Comparison of ENCODE assay signal across 9 cellular contexts in genomic region chr19:38317104-38317612, GRCh38. TPM values are rescaled to one million over a fixed set of nuclear protein-coding genes. Genes with fewer than 3 reads are reported as not detected.
DNase-seq lines count a peak whose midpoint lies in the region; ATAC-seq and TF ChIP-seq lines count a peak whose summit lies in the region.
"Had no signal": no experiment of that assay in that cellular context is flagged by ENCODE, and none has a peak within 500 bp of the region (broad histone marks: within the 10 kb centered on the region; RNA-seq: fewer than 3 reads in every experiment).

No MANE protein-coding gene starts in this region.

- H3K9me2 ChIP-seq in MM.1S (replicated peaks; ENCODE audit: insufficient read depth, low read length), result no peaks in the 10 kb centered on the region

- H3K4me3 Mint-ChIP-seq in WTC11, result peak overlapping the region; percentile 70; the same call in 1 of the 2 replicates
- H3K4me3 Mint-ChIP-seq in type B pancreatic cell, result peak overlapping the region; percentile 29

- no peaks in the 10 kb centered on the region for H3K36me3 ChIP-seq in esophagus squamous epithelium
- H3K36me3 ChIP-seq in MM.1S (replicated peaks; ENCODE audit: insufficient read depth, low read length), result no peaks in the 10 kb centered on the region
- no peaks in the 10 kb centered on the region for H3K36me3 ChIP-seq in H7 (replicated peaks; ENCODE audit: control insufficient read depth, insufficient read depth, low read length)

- TF ChIP-seq CTCF in WTC11 (IDR thresholded peaks at IDR 0.05), result no peak
- no peak for TF ChIP-seq CTCF in esophagus squamous epithelium (IDR thresholded peaks at IDR 0.05)
- no peak for TF ChIP-seq CTCF in type B pancreatic cell (conservative IDR thresholded peaks at IDR 0.05)
- no peak for TF ChIP-seq CTCF in MM.1S (IDR thresholded peaks at IDR 0.05; ENCODE audit: low read length)

- intact Hi-C loops in esophagus squamous epithelium (cut with DNase I), result no loop called here

- peak overlapping the region; percentile 70 to 93 (median 90) for H3K27ac ChIP-seq in esophagus squamous epithelium
- H3K27ac ChIP-seq in MM.1S (ENCODE audit: low read length), result no peak overlapping the region

- H3K27me3 ChIP-seq in esophagus squamous epithelium (no peaks in the 10 kb centered on the region), MM.1S (replicated peaks; ENCODE audit: insufficient read depth, low read length) (peaks cover 36% of the 10 kb centered on the region), H7 (ENCODE audit: control insufficient read depth, insufficient read depth, low read length) (peaks cover 39% of the 10 kb centered on the region)

- H3K27me3 Mint-ChIP-seq in WTC11 (ENCODE audit: low read depth), result peaks cover 54% of the 10 kb centered on the region
- H3K27me3 Mint-ChIP-seq in type B pancreatic cell, result peaks cover 50% of the 10 kb centered on the region

- H3K4me1 ChIP-seq in esophagus squamous epithelium (peaks cover 34 to 82% (median 38%) of the 10 kb centered on the region in 3 donors), MM.1S (ENCODE audit: low read length) (no peaks in the 10 kb centered on the region)

- H3K4me3 ChIP-seq in esophagus squamous epithelium (peak overlapping the region in 2 of 4 donors; percentile 15 to 75), MM.1S (ENCODE audit: low read length) (no peak overlapping the region), H7 (ENCODE audit: insufficient read depth, low read depth, low read length) (no peak overlapping the region)

- H3K4me1 Mint-ChIP-seq in WTC11 (peaks cover 32% of the 10 kb centered on the region), type B pancreatic cell (ENCODE audit: unreplicated experiment) (peaks cover 3% of the 10 kb centered on the region)

- WGBS in esophagus squamous epithelium, 2 donors, result 49 to 71% methylated on average over 11 of the region's 11 CpGs

- no peak for TF ChIP-seq POLR2A in esophagus squamous epithelium (IDR thresholded peaks at IDR 0.05)

- H3F3A ChIP-seq in MM.1S (ENCODE audit: insufficient read depth, low read length), result no peaks in the 10 kb centered on the region

- no peaks in the 10 kb centered on the region for H3K9me3 ChIP-seq in esophagus squamous epithelium
- H3K9me3 ChIP-seq in MM.1S (replicated peaks; ENCODE audit: insufficient read depth, low read length), result no peaks in the 10 kb centered on the region

- CTCF ChIA-PET in WTC11 (lab: Charles Lee), result interaction anchor here (0.5 kb wide), 1 partner anchor 139 kb away, joined by 3 read pairs; no protein-coding TSS in a partner anchor

- no peak for ATAC-seq in WTC11

- peak; percentile 23 for DNase-seq in stimulated activated CD4-positive, alpha-beta T cell treated with anti-CD3 and anti-CD28 coated beads, Interleukin-15, amount 100 ng/mL, for 24 hours
- no peak for DNase-seq in stimulated activated CD4-positive, alpha-beta T cell treated with anti-CD3 and anti-CD28 coated beads, Interleukin-12 subunit alpha, Interleukin-12 subunit beta, amount 100 ng/mL, for 4 hours
- DNase-seq in WTC11 (ENCODE audit: low spot score) (no peak), esophagus squamous epithelium (lab: John Stamatoyannopoulos, UW) (no peak), type B pancreatic cell (ENCODE audit: extremely low spot score, unreplicated experiment) (no peak), MM.1S (no peak), H7 (no peak), NCI-H1417 treated with DMSO at 0.1 percent for 48 hours (lab: John Stamatoyannopoulos, UW) (no peak)
- DNase-seq: COR-L47 had no signal

- no peak overlapping the region for H3K4me2 ChIP-seq in MM.1S (ENCODE audit: low read depth, low read length)

- H3K79me2 ChIP-seq in MM.1S (ENCODE audit: low read length), result peaks cover 11% of the 10 kb centered on the region

- H3K36me3 Mint-ChIP-seq in WTC11, result no peaks in the 10 kb centered on the region
- H3K36me3 Mint-ChIP-seq in type B pancreatic cell, result peaks cover 6% of the 10 kb centered on the region

- H3K9ac ChIP-seq in MM.1S (ENCODE audit: low read length), result no peak overlapping the region

- no peaks in the 10 kb centered on the region for H4K20me1 ChIP-seq in MM.1S (ENCODE audit: insufficient read depth, low read length)

- H3K27ac Mint-ChIP-seq in WTC11 (0 out of 2 replicates have a peak overlapping the region, but pooled peaks have one; percentile 71), type B pancreatic cell (no peak overlapping the region)

- H2AFZ ChIP-seq in MM.1S (ENCODE audit: low read length), result no peak overlapping the region

- POLR2A ChIA-PET in WTC11 (lab: Charles Lee), result no interaction called here

- no peaks in the 10 kb centered on the region for H3K9me3 Mint-ChIP-seq in WTC11
- no peaks in the 10 kb centered on the region for H3K9me3 Mint-ChIP-seq in type B pancreatic cell

TF ChIP-seq in WTC11, 78 proteins besides CTCF, POLR2A, EP300 and RAD21 (continues in another document):
- TF ChIP-seq SMAD4 (CRISPR knock-in tag; IDR thresholded peaks at IDR 0.05) (no peak), ESRRA (CRISPR knock-in tag; IDR thresholded peaks at IDR 0.05; ENCODE audit: borderline replicate concordance) (no peak), MYBL2 (CRISPR knock-in tag; IDR thresholded peaks at IDR 0.05) (no peak), JAZF1 (CRISPR knock-in tag; IDR thresholded peaks at IDR 0.05) (no peak), MXD4 (CRISPR knock-in tag; IDR thresholded peaks at IDR 0.05; ENCODE audit: borderline replicate concordance) (no peak), ZNF263 (CRISPR knock-in tag; IDR thresholded peaks at IDR 0.05; ENCODE audit: low read depth) (no peak), ZNF138 (CRISPR knock-in tag; conservative IDR thresholded peaks at IDR 0.05) (no peak), ETV6 (CRISPR knock-in tag; IDR thresholded peaks at IDR 0.05) (no peak)
- TF ChIP-seq, protein P1, sequence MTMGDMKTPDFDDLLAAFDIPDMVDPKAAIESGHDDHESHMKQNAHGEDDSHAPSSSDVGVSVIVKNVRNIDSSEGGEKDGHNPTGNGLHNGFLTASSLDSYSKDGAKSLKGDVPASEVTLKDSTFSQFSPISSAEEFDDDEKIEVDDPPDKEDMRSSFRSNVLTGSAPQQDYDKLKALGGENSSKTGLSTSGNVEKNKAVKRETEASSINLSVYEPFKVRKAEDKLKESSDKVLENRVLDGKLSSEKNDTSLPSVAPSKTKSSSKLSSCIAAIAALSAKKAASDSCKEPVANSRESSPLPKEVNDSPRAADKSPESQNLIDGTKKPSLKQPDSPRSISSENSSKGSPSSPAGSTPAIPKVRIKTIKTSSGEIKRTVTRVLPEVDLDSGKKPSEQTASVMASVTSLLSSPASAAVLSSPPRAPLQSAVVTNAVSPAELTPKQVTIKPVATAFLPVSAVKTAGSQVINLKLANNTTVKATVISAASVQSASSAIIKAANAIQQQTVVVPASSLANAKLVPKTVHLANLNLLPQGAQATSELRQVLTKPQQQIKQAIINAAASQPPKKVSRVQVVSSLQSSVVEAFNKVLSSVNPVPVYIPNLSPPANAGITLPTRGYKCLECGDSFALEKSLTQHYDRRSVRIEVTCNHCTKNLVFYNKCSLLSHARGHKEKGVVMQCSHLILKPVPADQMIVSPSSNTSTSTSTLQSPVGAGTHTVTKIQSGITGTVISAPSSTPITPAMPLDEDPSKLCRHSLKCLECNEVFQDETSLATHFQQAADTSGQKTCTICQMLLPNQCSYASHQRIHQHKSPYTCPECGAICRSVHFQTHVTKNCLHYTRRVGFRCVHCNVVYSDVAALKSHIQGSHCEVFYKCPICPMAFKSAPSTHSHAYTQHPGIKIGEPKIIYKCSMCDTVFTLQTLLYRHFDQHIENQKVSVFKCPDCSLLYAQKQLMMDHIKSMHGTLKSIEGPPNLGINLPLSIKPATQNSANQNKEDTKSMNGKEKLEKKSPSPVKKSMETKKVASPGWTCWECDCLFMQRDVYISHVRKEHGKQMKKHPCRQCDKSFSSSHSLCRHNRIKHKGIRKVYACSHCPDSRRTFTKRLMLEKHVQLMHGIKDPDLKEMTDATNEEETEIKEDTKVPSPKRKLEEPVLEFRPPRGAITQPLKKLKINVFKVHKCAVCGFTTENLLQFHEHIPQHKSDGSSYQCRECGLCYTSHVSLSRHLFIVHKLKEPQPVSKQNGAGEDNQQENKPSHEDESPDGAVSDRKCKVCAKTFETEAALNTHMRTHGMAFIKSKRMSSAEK (CRISPR knock-in tag; IDR thresholded peaks at IDR 0.05; ENCODE audit: borderline replicate concordance), result no peak

RNA-seq across cellular contexts. Expression of gene YIF1B, which starts 1.4 kb away (rescaled TPM):
- total RNA-seq in WTC11 (2021), result 83.3 to 92.5 TPM (median 90.1 TPM) in 3 replicates
- total RNA-seq in esophagus squamous epithelium, result 10 to 100 TPM; 24.0 to 42.8 (median 27.3) TPM
- 41.0 and 42.9 TPM in 2 replicates for total RNA-seq in type B pancreatic cell (ENCODE audit: low replicate concordance)
- 114 and 147 TPM in 2 replicates for total RNA-seq in H7 (2014; rRNA removed; shearing (Covaris generic))

RNA-seq across cellular contexts. Expression of gene KCNK6, which starts 2.5 kb away (rescaled TPM):
- total RNA-seq in WTC11 (2021) (12.9 to 18.3 TPM (median 13.2 TPM) in 3 replicates), esophagus squamous epithelium (10 to 100 TPM; 13.7 to 27.0 (median 21.6) TPM), type B pancreatic cell (ENCODE audit: low replicate concordance) (5.2 and 14.4 TPM in 2 replicates)
- 1.9 and 3.3 TPM in 2 replicates for total RNA-seq in H7 (2014; rRNA removed; shearing (Covaris generic))

RNA-seq across cellular contexts. Expression of gene C19orf33, which starts 13.1 kb away (rescaled TPM):
- total RNA-seq in WTC11 (2021) (16.1 to 22.3 TPM (median 21.3 TPM) in 3 replicates), esophagus squamous epithelium (100 to 1,000 TPM; 354 to 843 (median 469) TPM), type B pancreatic cell (ENCODE audit: low replicate concordance) (46.8 and 270 TPM in 2 replicates)
- total RNA-seq in H7 (2014; rRNA removed; shearing (Covaris generic)), result 5.1 and 11.1 TPM in 2 replicates

RNA-seq across cellular contexts. Expression of gene CATSPERG, which starts 18.5 kb away (rescaled TPM):
- total RNA-seq in WTC11 (2021) (4.6 to 8.7 TPM (median 6.3 TPM) in 3 replicates), esophagus squamous epithelium (1 to 10 TPM in 2 of 4 donors, under 1 TPM in 2; 0.19 to 5.3 (median 1.1) TPM), type B pancreatic cell (ENCODE audit: low replicate concordance) (5.2 and 11.9 TPM in 2 replicates)
- 0.03 and 0.85 TPM in 2 replicates for total RNA-seq in H7 (2014; rRNA removed; shearing (Covaris generic))

RNA-seq across cellular contexts. Expression of gene SPINT2, which starts 52.8 kb away (rescaled TPM):
- total RNA-seq in WTC11 (2021) (335 to 400 TPM (median 358 TPM) in 3 replicates), esophagus squamous epithelium (100 to 1,000 TPM; 345 to 663 (median 433) TPM), type B pancreatic cell (ENCODE audit: low replicate concordance) (243 and 526 TPM in 2 replicates)
- total RNA-seq in H7 (2014; rRNA removed; shearing (Covaris generic)), result 143 and 153 TPM in 2 replicates
